7 cellular contexts compared by ENCODE assay signal in genomic region chr4:44279469-44279868, GRCh38.
"Had no signal": no experiment of that assay in that cellular context is flagged by ENCODE, and none has a peak within 500 bp of the region (broad histone marks: within the 10 kb centered on the region; RNA-seq: fewer than 3 reads in every experiment).

No MANE protein-coding gene starts in this region.

- FAIRE-seq: GM12878, GM12891, GM12892, GM18507, GM19239 had no signal

- H3K4me3 ChIP-seq: GM12878 had no signal

- DNase-seq: GDM1, GF-D8 had no signal
